In the genomic region with DNA sequence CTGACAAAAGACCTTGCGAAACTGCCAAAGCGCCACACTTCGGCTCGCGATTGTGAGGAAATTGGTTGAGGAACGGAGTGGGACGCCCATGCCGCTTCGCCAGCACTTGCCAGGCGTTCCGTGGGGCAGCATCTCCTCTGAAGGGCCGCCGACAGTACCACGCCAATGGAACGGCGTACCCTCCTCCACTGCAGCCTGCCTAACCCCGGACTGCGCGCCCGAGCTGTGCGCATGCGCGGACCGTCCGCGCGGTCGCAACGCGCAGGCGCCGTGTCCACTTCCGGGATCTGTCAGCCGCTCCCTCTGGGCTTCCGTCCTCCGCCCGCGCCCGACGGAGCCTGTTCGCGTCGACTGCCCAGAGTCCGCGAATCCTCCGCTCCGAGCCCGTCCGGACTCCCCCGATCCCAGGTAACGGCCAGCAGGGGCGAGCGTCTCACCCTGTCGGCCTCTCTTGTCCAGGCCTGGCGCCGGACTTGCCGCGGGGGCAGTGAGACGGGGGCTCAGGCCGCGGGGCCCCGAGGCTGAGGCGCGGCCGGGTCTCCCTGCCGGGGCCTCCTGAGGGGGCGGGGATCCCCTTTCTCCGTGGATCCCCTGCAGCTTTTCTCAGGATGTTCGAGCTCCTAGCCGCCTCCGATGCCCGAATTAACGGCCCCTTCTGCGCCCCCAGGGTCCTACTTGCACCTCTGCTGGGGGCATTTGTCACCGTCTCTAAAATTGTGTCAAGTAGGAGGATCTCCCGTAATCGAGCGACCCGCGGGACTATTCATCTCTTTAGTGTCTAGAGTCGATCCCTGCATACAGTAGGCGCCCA, we compare ENCODE assay signal across 8 cellular contexts. TPM values are rescaled to one million over a fixed set of nuclear protein-coding genes. Genes with fewer than 3 reads are reported as not detected.
DNase-seq lines count a peak whose midpoint lies in the region; ATAC-seq, FAIRE-seq and TF ChIP-seq lines count a peak whose summit lies in the region.

A gene (plus strand): TSS at position 302 of the 811 bp plus-strand sequence. CDS start 7,456 bp downstream, outside the sequence.

- H3K27me3 ChIP-seq in keratinocyte (ENCODE audit: control insufficient read depth, extremely low read depth, insufficient read depth, low read length): no peaks in the 10 kb centered on the region

- dilution Hi-C loops in keratinocyte (cut with MboI; ENCODE audit: extremely low pct_ligation_motif_present, low sequenced_read_pairs): no loop called here

- peak within 1 kb of the TSS; percentile 87 for H2AFZ ChIP-seq in keratinocyte (ENCODE audit: control insufficient read depth, low read length)

- TF ChIP-seq CTCF in keratinocyte (optimal IDR thresholded peaks at IDR 0.05 in 1 of 3, IDR thresholded peaks at IDR 0.05 in 1 of 3, conservative IDR thresholded peaks at IDR 0.05 in 1 of 3; ENCODE audit: extremely low read depth in 1 of 3, insufficient read depth in 2 of 3, low read length in 3 of 3): peak in 1 of 3 experiments; percentile 23

- H3K9ac ChIP-seq in keratinocyte (ENCODE audit: control insufficient read depth, extremely low read depth, insufficient read depth, low read length): peak within 1 kb of the TSS; percentile 87

- peaks cover 38% of the 10 kb centered on the region for H3K4me1 ChIP-seq in keratinocyte (ENCODE audit: control insufficient read depth, extremely low read depth, insufficient read depth, low read length)

- FAIRE-seq in keratinocyte (lab: Jason Lieb, UNC): no peak

- peak within 1 kb of the TSS; percentile 82 for H3K27ac ChIP-seq in keratinocyte (ENCODE audit: control insufficient read depth, insufficient read depth, low read length)

- no peaks in the 10 kb centered on the region for H3K9me3 ChIP-seq in keratinocyte (ENCODE audit: control insufficient read depth, low read depth, low read length)

- H3K9me1 ChIP-seq in keratinocyte (ENCODE audit: control insufficient read depth, extremely low read depth, insufficient read depth, low read length): no peaks in the 10 kb centered on the region

- peak within 1 kb of the TSS; percentile 81 to 98 (median 92) for H3K4me3 ChIP-seq in keratinocyte (ENCODE audit: control insufficient read depth in 2 of 3, extremely low read depth in 1 of 3, insufficient read depth in 2 of 3, low read depth in 1 of 3, low read length in 3 of 3)

- H3K79me2 ChIP-seq in keratinocyte (ENCODE audit: control insufficient read depth, insufficient read depth, low read length): peaks cover 50% of the 10 kb centered on the region

- TF ChIP-seq POLR2A in GM19099 (IDR thresholded peaks at IDR 0.05; ENCODE audit: extremely low read depth, insufficient read length, low read depth): peak; percentile 97

- H3K36me3 ChIP-seq in keratinocyte (ENCODE audit: control insufficient read depth in 2 of 2, extremely low read depth in 1 of 2, insufficient read depth in 2 of 2, low read length in 2 of 2): peaks cover 0 to 2% of the 10 kb centered on the region in 2 experiments

- peak; percentile 74 for ATAC-seq in HG03378 (IDR thresholded peaks at IDR 0.05; ENCODE audit: unreplicated experiment)

- H3K4me2 ChIP-seq in keratinocyte (ENCODE audit: control insufficient read depth, extremely low read depth, insufficient read depth, low read depth, low read length): peak within 1 kb of the TSS; percentile 83

- H4K20me1 ChIP-seq in keratinocyte (ENCODE audit: control insufficient read depth, extremely low read depth, insufficient read depth, low read length): no peaks in the 10 kb centered on the region

- peak; percentile 80 to 82 for DNase-seq in AML-193 (lab: John Stamatoyannopoulos, UW)
- DNase-seq in NCI-H460 (ENCODE audit: extremely low read depth, low read depth): peak; percentile 90
- DNase-seq in activated CD4-positive, CD25-positive, alpha-beta regulatory T cell treated with anti-CD3 and anti-CD28 coated beads, Interleukin-2, amount 50 U/mL, for 72 hours: peak; percentile 95
- DNase-seq in cerebellar cortex (ENCODE audit: low spot score): peak; percentile 86
- DNase-seq in keratinocyte (ENCODE audit: low read depth, low spot score): peak; percentile 70
- peak; percentile 78 to 90 (median 86) for DNase-seq in stimulated activated CD4-positive, alpha-beta T cell treated with anti-CD3 and anti-CD28 coated beads, Interleukin-12 subunit alpha, Interleukin-12 subunit beta, amount 100 ng/mL, for 48 hours (ENCODE audit: low read depth in 2 of 3, low spot score in 1 of 3)

RNA-seq across cellular contexts. Expression of the gene that starts here (rescaled TPM):
- total RNA-seq in NCI-H460 (2014; rRNA removed; shearing (Covaris generic)): 162 and 177 TPM in 2 replicates
- polyA plus RNA-seq in NCI-H460 (2014; cell fraction: nucleus; rRNA removed): 167 and 168 TPM in 2 replicates
- 123 to 265 TPM (median 133 TPM) in 3 replicates for polyA plus RNA-seq in keratinocyte
- polyA plus RNA-seq in keratinocyte (2011; ENCODE audit: low read depth): 56.4 TPM
- polyA plus RNA-seq in keratinocyte (2011; cell fraction: cytosol; rRNA removed): 212 and 265 TPM in 2 replicates
- polyA plus RNA-seq in keratinocyte (2011; cell fraction: nucleus; rRNA removed): 73.8 and 76.3 TPM in 2 replicates
- polyA plus RNA-seq in keratinocyte (2012; ENCODE audit: low replicate concordance): 226 and 237 TPM in 2 replicates
- 212 to 234 TPM (median 217 TPM) in 3 replicates for polyA minus RNA-seq in keratinocyte
- polyA minus RNA-seq in keratinocyte (2011; cell fraction: cytosol; rRNA and poly(A)+ RNA removed): 172 TPM
- polyA minus RNA-seq in keratinocyte (2011; cell fraction: nucleus; rRNA and poly(A)+ RNA removed): 40.4 and 47.5 TPM in 2 replicates

Comparison
In these comparisons a context has a peak if more than half of its experiments do, and no peak if none do; other contexts are left out.
1. Peak in every context shown above with its lines: DNase-seq, ATAC-seq, H3K4me3 ChIP-seq and H3K27ac ChIP-seq.